ENCODE assay signal across 26 cellular contexts in genomic region chr16:2166263-2167080, GRCh38. TPM values are rescaled to one million over a fixed set of nuclear protein-coding genes. Genes with fewer than 3 reads are reported as not detected.
A peak's percentile ranks its signal among the peaks of the same experiment; 100 is the strongest.
DNase-seq lines count a peak whose midpoint lies in the region; ATAC-seq and TF ChIP-seq lines count a peak whose summit lies in the region.
"Had no signal": no experiment of that assay in that cellular context is flagged by ENCODE, and none has a peak within 500 bp of the region (broad histone marks: within the 10 kb centered on the region; RNA-seq: fewer than 3 reads in every experiment).

No MANE protein-coding gene starts in this region.

- no peak for TF ChIP-seq EP300 in upper lobe of left lung (IDR thresholded peaks at IDR 0.05)

- ATAC-seq in activated CD8-positive, alpha-beta T cell treated with anti-CD3 and anti-CD28 coated beads, Interleukin-2, amount 10 ng/mL, durations not matched to agents 7 days and 5 days, result no peak
- no peak for ATAC-seq in activated CD8-positive, alpha-beta T cell treated with anti-CD3 and anti-CD28 coated beads for 36 hours
- ATAC-seq in HCT116 (no peak), HG03571 (IDR thresholded peaks at IDR 0.05; ENCODE audit: unreplicated experiment) (no peak), upper lobe of left lung (ENCODE audit: low FRiP score in 2 of 2) (no peak)
- ATAC-seq in central memory CD8-positive, alpha-beta T cell (replicated peaks; ENCODE audit: extremely low read depth, poor library complexity, severe bottlenecking), result no peak
- ATAC-seq: GM12878, SK-N-SH treated with all-trans-retinoic acid at 6 μM for 48 hours had no signal

- H3K4me3 ChIP-seq in HCT116 (replicated peaks in 1 of 2; ENCODE audit: low read depth in 1 of 2, low read length in 2 of 2), result no peak overlapping the region
- H3K4me3 ChIP-seq in trophoblast cell (ENCODE audit: low read depth, low read length), result no peak overlapping the region
- no peak overlapping the region for H3K4me3 ChIP-seq in upper lobe of left lung
- H3K4me3 ChIP-seq: GM12878 had no signal

- H3K4me1 Mint-ChIP-seq in activated CD8-positive, alpha-beta T cell treated with anti-CD3 and anti-CD28 coated beads, Interleukin-2, amount 10 ng/mL, durations not matched to agents 7 days and 5 days (ENCODE audit: low read depth), result no peaks in the 10 kb centered on the region
- H3K4me1 Mint-ChIP-seq in activated CD8-positive, alpha-beta T cell treated with anti-CD3 and anti-CD28 coated beads for 36 hours (ENCODE audit: low read depth), result no peaks in the 10 kb centered on the region
- peaks cover 4% of the 10 kb centered on the region for H3K4me1 Mint-ChIP-seq in central memory CD8-positive, alpha-beta T cell
- H3K4me1 Mint-ChIP-seq in progenitor cell of endocrine pancreas (ENCODE audit: low read depth), result no peaks in the 10 kb centered on the region

- H3K4me1 ChIP-seq in HCT116 (ENCODE audit: control insufficient read depth in 1 of 2, insufficient read depth in 2 of 2, low read length in 2 of 2) (peaks cover 21 to 26% of the 10 kb centered on the region in 2 experiments), trophoblast cell (ENCODE audit: control insufficient read depth in 1 of 2, insufficient read depth in 2 of 2, low read length in 2 of 2) (peaks cover 2 to 4% of the 10 kb centered on the region in 2 experiments), upper lobe of left lung (peaks cover 10 to 28% (median 13%) of the 10 kb centered on the region in 4 donors)
- H3K4me1 ChIP-seq: BE2C had no signal

- peaks cover 63% of the 10 kb centered on the region for H3K79me2 ChIP-seq in HCT116 (ENCODE audit: insufficient read depth, low read length)
- H3K79me2 ChIP-seq in trophoblast cell (ENCODE audit: control insufficient read depth, insufficient read depth, low read length, poor library complexity), result peaks cover 2% of the 10 kb centered on the region

- no peak for TF ChIP-seq POLR2A in HCT116 (IDR thresholded peaks at IDR 0.05; ENCODE audit: borderline replicate concordance, extremely low read depth, insufficient read depth, insufficient read length)
- no peak for TF ChIP-seq POLR2A in upper lobe of left lung (IDR thresholded peaks at IDR 0.05)

- H4K8ac ChIP-seq in trophoblast cell (ENCODE audit: low read depth, low read length), result no peak overlapping the region

- intact Hi-C loops in activated CD8-positive, alpha-beta T cell treated with anti-CD3 and anti-CD28 coated beads for 36 hours (cut with micrococcal nuclease), result no loop called here
- intact Hi-C loops in HCT116 (cut with micrococcal nuclease), result no loop called here

- no peak overlapping the region for H2AK5ac ChIP-seq in trophoblast cell (ENCODE audit: low read length)

- no peak overlapping the region for H3K9ac ChIP-seq in HCT116 (ENCODE audit: low read length)
- no peak overlapping the region for H3K9ac ChIP-seq in trophoblast cell (ENCODE audit: low read length)
- H3K9ac ChIP-seq: KMS-11 had no signal

- CTCF ChIA-PET in activated CD8-positive, alpha-beta T cell treated with anti-CD3 and anti-CD28 coated beads, Interleukin-2, amount 10 ng/mL, durations not matched to agents 7 days and 5 days (lab: Charles Lee), result no interaction called here
- CTCF ChIA-PET in activated CD8-positive, alpha-beta T cell treated with anti-CD3 and anti-CD28 coated beads for 36 hours (lab: Charles Lee), result no interaction called here
- CTCF ChIA-PET in HCT116 (lab: Charles Lee), result no interaction called here

- no peak overlapping the region for H3K18ac ChIP-seq in trophoblast cell (ENCODE audit: low read length)

- no peak overlapping the region for H3K4me3 Mint-ChIP-seq in activated CD8-positive, alpha-beta T cell treated with anti-CD3 and anti-CD28 coated beads, Interleukin-2, amount 10 ng/mL, durations not matched to agents 7 days and 5 days
- no peak overlapping the region for H3K4me3 Mint-ChIP-seq in activated CD8-positive, alpha-beta T cell treated with anti-CD3 and anti-CD28 coated beads for 36 hours
- H3K4me3 Mint-ChIP-seq in central memory CD8-positive, alpha-beta T cell, result no peak overlapping the region
- no peak overlapping the region for H3K4me3 Mint-ChIP-seq in progenitor cell of endocrine pancreas (ENCODE audit: low read depth)

- BruUV-seq in HCT116 (replicated peaks; lab: Mats Ljungman, UMichigan), result no TSS peak

- no peak overlapping the region for H3K14ac ChIP-seq in trophoblast cell (ENCODE audit: low read length)

- H3K4me2 ChIP-seq in HCT116 (ENCODE audit: low read length) (no peak overlapping the region), trophoblast cell (ENCODE audit: low read length) (no peak overlapping the region)
- H3K4me2 ChIP-seq: KMS-11 had no signal

- no peak overlapping the region for H3K4ac ChIP-seq in trophoblast cell (ENCODE audit: low read depth, low read length)

- RAD21 ChIA-PET in HCT116 (lab: Charles Lee; ENCODE audit: low non-redundant PET in 1 of 2, low total read pairs in 2 of 2, uncharacterized antibody in 2 of 2, unreplicated experiment in 2 of 2), result no interaction called here

- no peaks in the 10 kb centered on the region for H3K27me3 ChIP-seq in HCT116 (ENCODE audit: insufficient read depth, low read length)
- H3K27me3 ChIP-seq in trophoblast cell (ENCODE audit: insufficient read depth, low read length), result no peaks in the 10 kb centered on the region
- H3K27me3 ChIP-seq in upper lobe of left lung, result no peaks in the 10 kb centered on the region
- H3K27me3 ChIP-seq: BE2C had no signal

- H3K9me3 ChIP-seq in HCT116 (ENCODE audit: control insufficient read depth in 1 of 2, insufficient read depth in 1 of 2, low read depth in 1 of 2, low read length in 2 of 2) (no peaks in the 10 kb centered on the region), trophoblast cell (ENCODE audit: insufficient read depth, low read depth, low read length) (peaks cover 7% of the 10 kb centered on the region), upper lobe of left lung (no peaks in the 10 kb centered on the region)
- H3K9me3 ChIP-seq: BE2C had no signal

- H3K36me3 Mint-ChIP-seq in activated CD8-positive, alpha-beta T cell treated with anti-CD3 and anti-CD28 coated beads, Interleukin-2, amount 10 ng/mL, durations not matched to agents 7 days and 5 days (ENCODE audit: low read depth), result peaks cover 13% of the 10 kb centered on the region
- peaks cover 12% of the 10 kb centered on the region for H3K36me3 Mint-ChIP-seq in activated CD8-positive, alpha-beta T cell treated with anti-CD3 and anti-CD28 coated beads for 36 hours (ENCODE audit: low read depth)
- H3K36me3 Mint-ChIP-seq in central memory CD8-positive, alpha-beta T cell (ENCODE audit: insufficient read depth), result no peaks in the 10 kb centered on the region
- peaks cover 2% of the 10 kb centered on the region for H3K36me3 Mint-ChIP-seq in progenitor cell of endocrine pancreas (ENCODE audit: insufficient read depth)

- no CpG with 5 or more reads among the region's 17 CpGs for whole genome bisulfite sequencing in trophoblast cell (ENCODE audit: extremely low coverage, insufficient coverage, insufficient read length)
- WGBS in upper lobe of left lung, 2 donors, result 92 to 94% methylated on average over 14 to 17 of the region's 17 CpGs

- peak overlapping the region; percentile 13; the same call in 1 of the 2 replicates for H3K27ac ChIP-seq in HCT116 (ENCODE audit: low read depth, low read length)
- H3K27ac ChIP-seq in trophoblast cell (ENCODE audit: low read depth, low read length), result no peak overlapping the region
- no peak overlapping the region for H3K27ac ChIP-seq in upper lobe of left lung
- H3K27ac ChIP-seq: KMS-11 had no signal

- TF ChIP-seq RAD21 in HCT116 (IDR thresholded peaks at IDR 0.05; ENCODE audit: low read depth), result no peak

- POLR2A ChIA-PET in activated CD8-positive, alpha-beta T cell treated with anti-CD3 and anti-CD28 coated beads, Interleukin-2, amount 10 ng/mL, durations not matched to agents 7 days and 5 days (lab: Charles Lee), result no interaction called here
- POLR2A ChIA-PET in activated CD8-positive, alpha-beta T cell treated with anti-CD3 and anti-CD28 coated beads for 36 hours (lab: Charles Lee), result interaction anchor here (1.3 to 1.7 kb wide), 2 partner anchors 8 to 11 kb away, joined by 5 read pairs; partner anchors contain the start of gene TRAF7
- POLR2A ChIA-PET in HCT116 (lab: Charles Lee), result interaction anchor here (2.7 kb wide), 1 partner anchor 11 kb away, joined by 14 read pairs; the partner anchor contains the start of gene TRAF7

- TF ChIP-seq CTCF in activated CD8-positive, alpha-beta T cell treated with anti-CD3 and anti-CD28 coated beads for 36 hours (IDR thresholded peaks at IDR 0.05), result no peak
- TF ChIP-seq CTCF in HCT116 (IDR thresholded peaks at IDR 0.05 in 2 of 3, conservative IDR thresholded peaks at IDR 0.05 in 1 of 3; ENCODE audit: borderline replicate concordance in 1 of 3, insufficient read depth in 1 of 3, low read depth in 2 of 3, low read length in 2 of 3), result no peak
- no peak for TF ChIP-seq CTCF in progenitor cell of endocrine pancreas (IDR thresholded peaks at IDR 0.05; ENCODE audit: unreplicated experiment)
- TF ChIP-seq CTCF in upper lobe of left lung (IDR thresholded peaks at IDR 0.05), result no peak

- H3K27me3 Mint-ChIP-seq in activated CD8-positive, alpha-beta T cell treated with anti-CD3 and anti-CD28 coated beads, Interleukin-2, amount 10 ng/mL, durations not matched to agents 7 days and 5 days (ENCODE audit: low read depth), result no peaks in the 10 kb centered on the region
- H3K27me3 Mint-ChIP-seq in activated CD8-positive, alpha-beta T cell treated with anti-CD3 and anti-CD28 coated beads for 36 hours, result no peaks in the 10 kb centered on the region
- H3K27me3 Mint-ChIP-seq in central memory CD8-positive, alpha-beta T cell, result no peaks in the 10 kb centered on the region
- no peaks in the 10 kb centered on the region for H3K27me3 Mint-ChIP-seq in progenitor cell of endocrine pancreas
- H3K27me3 Mint-ChIP-seq: CD4-positive, alpha-beta memory T cell had no signal

- no peak overlapping the region for H4K91ac ChIP-seq in trophoblast cell (ENCODE audit: low read depth, low read length)

- H2BK5ac ChIP-seq in trophoblast cell (ENCODE audit: low read depth, low read length, poor library complexity), result no peak overlapping the region

- no peak for DNase-seq in activated CD8-positive, alpha-beta T cell treated with anti-CD3 and anti-CD28 coated beads, Interleukin-2, amount 10 ng/mL, durations not matched to agents 7 days and 5 days
- no peak for DNase-seq in activated CD8-positive, alpha-beta T cell treated with anti-CD3 and anti-CD28 coated beads for 36 hours
- DNase-seq in HCT116 (ENCODE audit: low read depth, low spot score), result no peak
- DNase-seq in central memory CD8-positive, alpha-beta T cell (ENCODE audit: low spot score in 2 of 2), result no peak
- DNase-seq in progenitor cell of endocrine pancreas (ENCODE audit: low spot score, unreplicated experiment), result no peak
- no peak for DNase-seq in trophoblast cell
- no peak for DNase-seq in upper lobe of left lung
- DNase-seq: BE2C; Calu3; CD4-positive, alpha-beta memory T cell; DMS53; EL; GOT3; NCI-H1436; NCI-H2081 treated with DMSO at 0.1 percent for 48 hours; NCI-H510A; NCI-H748 treated with DMSO at 0.1 percent for 48 hours; NK-92 treated with Interleukin-12 subunit alpha and Interleukin-12 subunit beta, amount 100 ng/mL, for 24 hours; OCI-M1; SHP77 treated with DMSO at 0.1 percent for 48 hours had no signal

- H2AFZ ChIP-seq in HCT116 (ENCODE audit: low read depth, low read length, poor library complexity, severe bottlenecking), result no peak overlapping the region
- H2AFZ ChIP-seq in trophoblast cell (ENCODE audit: insufficient read depth, low read length, poor library complexity), result no peak overlapping the region

- H3K36me3 ChIP-seq in HCT116 (ENCODE audit: control insufficient read depth in 1 of 2, insufficient read depth in 2 of 2, low read length in 2 of 2) (peaks cover 7 to 35% of the 10 kb centered on the region in 2 experiments; a peak in 3 of 4 replicates), trophoblast cell (ENCODE audit: control insufficient read depth in 1 of 2, insufficient read depth in 2 of 2, low read length in 2 of 2) (peaks cover 58 to 67% of the 10 kb centered on the region in 2 experiments), upper lobe of left lung (peaks cover 4 to 52% (median 38%) of the 10 kb centered on the region in 4 donors)

- no peak overlapping the region for H2BK120ac ChIP-seq in trophoblast cell (ENCODE audit: insufficient read depth, low read length, poor library complexity)

- H3K79me1 ChIP-seq in trophoblast cell (ENCODE audit: low read length), result no peaks in the 10 kb centered on the region

- H4K20me1 ChIP-seq in HCT116 (ENCODE audit: insufficient read depth), result no peaks in the 10 kb centered on the region

- H3K23ac ChIP-seq in trophoblast cell (ENCODE audit: low read length), result no peak overlapping the region

- no peaks in the 10 kb centered on the region for H3K9me2 ChIP-seq in HCT116 (ENCODE audit: insufficient read depth)

- H3K9me3 Mint-ChIP-seq in activated CD8-positive, alpha-beta T cell treated with anti-CD3 and anti-CD28 coated beads, Interleukin-2, amount 10 ng/mL, durations not matched to agents 7 days and 5 days (ENCODE audit: insufficient read depth), result no peaks in the 10 kb centered on the region
- no peaks in the 10 kb centered on the region for H3K9me3 Mint-ChIP-seq in activated CD8-positive, alpha-beta T cell treated with anti-CD3 and anti-CD28 coated beads for 36 hours
- no peaks in the 10 kb centered on the region for H3K9me3 Mint-ChIP-seq in central memory CD8-positive, alpha-beta T cell
- no peaks in the 10 kb centered on the region for H3K9me3 Mint-ChIP-seq in progenitor cell of endocrine pancreas (ENCODE audit: low read depth)
- H3K9me3 Mint-ChIP-seq: CD4-positive, alpha-beta memory T cell had no signal

- no peak overlapping the region for H2BK12ac ChIP-seq in trophoblast cell (ENCODE audit: low read length)

- peak overlapping the region; percentile 64 for H3K27ac Mint-ChIP-seq in activated CD8-positive, alpha-beta T cell treated with anti-CD3 and anti-CD28 coated beads, Interleukin-2, amount 10 ng/mL, durations not matched to agents 7 days and 5 days
- no peak overlapping the region for H3K27ac Mint-ChIP-seq in activated CD8-positive, alpha-beta T cell treated with anti-CD3 and anti-CD28 coated beads for 36 hours
- peak overlapping the region; percentile 78 for H3K27ac Mint-ChIP-seq in central memory CD8-positive, alpha-beta T cell (ENCODE audit: low read depth)
- H3K27ac Mint-ChIP-seq in progenitor cell of endocrine pancreas, result peak overlapping the region; percentile 86

- H4K12ac ChIP-seq in trophoblast cell (ENCODE audit: low read depth, low read length), result no peak overlapping the region

RNA-seq across cellular contexts. Expression of gene TRAF7, which starts 10.9 kb away (rescaled TPM):
- 10 to 100 TPM; 56.8 to 59.5 TPM for total RNA-seq in activated CD8-positive, alpha-beta T cell treated with anti-CD3 and anti-CD28 coated beads, Interleukin-2, amount 10 ng/mL, durations not matched to agents 7 days and 5 days
- 10 to 100 TPM; 74.8 to 80.2 TPM for total RNA-seq in activated CD8-positive, alpha-beta T cell treated with anti-CD3 and anti-CD28 coated beads for 36 hours
- total RNA-seq in HCT116 (2021; ENCODE audit: unreplicated experiment) (160 TPM), progenitor cell of endocrine pancreas (79.6 and 85.2 TPM in 2 replicates), upper lobe of left lung (10 to 100 TPM; 34.6 to 72.6 (median 52.9) TPM)
- 125 and 134 TPM in 2 replicates for polyA plus RNA-seq in HCT116 (2012)
- 109 and 111 TPM in 2 replicates for polyA plus RNA-seq in trophoblast cell (2013)

RNA-seq across cellular contexts. Expression of gene RAB26, which starts 18.0 kb away (rescaled TPM):
- total RNA-seq in activated CD8-positive, alpha-beta T cell treated with anti-CD3 and anti-CD28 coated beads, Interleukin-2, amount 10 ng/mL, durations not matched to agents 7 days and 5 days, result under 1 TPM; 0.26 to 0.31 TPM
- under 1 TPM; 0.34 to 0.49 TPM for total RNA-seq in activated CD8-positive, alpha-beta T cell treated with anti-CD3 and anti-CD28 coated beads for 36 hours
- total RNA-seq in HCT116 (2021; ENCODE audit: unreplicated experiment) (44.9 TPM), progenitor cell of endocrine pancreas (20.4 and 23.3 TPM in 2 replicates), upper lobe of left lung (1 to 10 TPM in 1 of 6 donors, under 1 TPM in 3, not detected in 2; 0.30 to 6.8 (median 0.85) TPM)
- polyA plus RNA-seq in HCT116 (2012), result 43.9 and 46.7 TPM in 2 replicates
- polyA plus RNA-seq in trophoblast cell (2013), result 0.60 and 0.65 TPM in 2 replicates
- total RNA-seq: A172 had no signal

RNA-seq across cellular contexts. Expression of gene CASKIN1, which starts 29.9 kb away (rescaled TPM):
- total RNA-seq in activated CD8-positive, alpha-beta T cell treated with anti-CD3 and anti-CD28 coated beads, Interleukin-2, amount 10 ng/mL, durations not matched to agents 7 days and 5 days, result under 1 TPM; 0.05 to 0.63 TPM
- total RNA-seq in activated CD8-positive, alpha-beta T cell treated with anti-CD3 and anti-CD28 coated beads for 36 hours, result 1 to 10 TPM; 4.4 to 7.2 TPM
- 5.9 TPM for total RNA-seq in HCT116 (2021; ENCODE audit: unreplicated experiment)
- polyA plus RNA-seq in HCT116 (2012), result 2.3 and 3.2 TPM in 2 replicates
- 12.7 and 13.1 TPM in 2 replicates for total RNA-seq in progenitor cell of endocrine pancreas
- polyA plus RNA-seq in trophoblast cell (2013), result 0.44 and 0.67 TPM in 2 replicates
- 1 to 10 TPM in 1 of 6 donors, under 1 TPM in 2, not detected in 3; 0.06 to 1.0 (median 0.15) TPM for total RNA-seq in upper lobe of left lung
- total RNA-seq: CD4-positive, alpha-beta memory T cell; RPMI7951 had no signal
- polyA plus RNA-seq: CD4-positive, alpha-beta memory T cell had no signal

RNA-seq across cellular contexts. Expression of gene PKD1, which starts 30.8 kb away (rescaled TPM):
- total RNA-seq in activated CD8-positive, alpha-beta T cell treated with anti-CD3 and anti-CD28 coated beads, Interleukin-2, amount 10 ng/mL, durations not matched to agents 7 days and 5 days, result 10 to 100 TPM; 66.0 to 76.6 TPM
- total RNA-seq in activated CD8-positive, alpha-beta T cell treated with anti-CD3 and anti-CD28 coated beads for 36 hours, result 10 to 100 TPM; 74.7 to 85.1 TPM
- 137 TPM for total RNA-seq in HCT116 (2021; ENCODE audit: unreplicated experiment)
- polyA plus RNA-seq in HCT116 (2012), result 109 and 142 TPM in 2 replicates
- total RNA-seq in progenitor cell of endocrine pancreas, result 96.2 and 97.8 TPM in 2 replicates
- 23.3 and 23.8 TPM in 2 replicates for polyA plus RNA-seq in trophoblast cell (2013)
- 100 to 1,000 TPM in 3 of 6 donors, 10 to 100 TPM in 3; 75.4 to 567 (median 106) TPM for total RNA-seq in upper lobe of left lung

RNA-seq across cellular contexts. Expression of gene MLST8, which starts 38.8 kb away (rescaled TPM):
- 10 to 100 TPM; 34.5 to 37.8 TPM for total RNA-seq in activated CD8-positive, alpha-beta T cell treated with anti-CD3 and anti-CD28 coated beads, Interleukin-2, amount 10 ng/mL, durations not matched to agents 7 days and 5 days
- 10 to 100 TPM; 70.0 to 70.7 TPM for total RNA-seq in activated CD8-positive, alpha-beta T cell treated with anti-CD3 and anti-CD28 coated beads for 36 hours
- 58.7 TPM for total RNA-seq in HCT116 (2021; ENCODE audit: unreplicated experiment)
- polyA plus RNA-seq in HCT116 (2012), result 90.9 and 100 TPM in 2 replicates
- 51.5 TPM in 2 replicates for total RNA-seq in progenitor cell of endocrine pancreas
- polyA plus RNA-seq in trophoblast cell (2013), result 37.7 and 39.2 TPM in 2 replicates
- total RNA-seq in upper lobe of left lung, result 10 to 100 TPM; 24.6 to 93.2 (median 47.7) TPM
